Comparison of ENCODE assay signal across 18 cellular contexts in the genomic region with DNA sequence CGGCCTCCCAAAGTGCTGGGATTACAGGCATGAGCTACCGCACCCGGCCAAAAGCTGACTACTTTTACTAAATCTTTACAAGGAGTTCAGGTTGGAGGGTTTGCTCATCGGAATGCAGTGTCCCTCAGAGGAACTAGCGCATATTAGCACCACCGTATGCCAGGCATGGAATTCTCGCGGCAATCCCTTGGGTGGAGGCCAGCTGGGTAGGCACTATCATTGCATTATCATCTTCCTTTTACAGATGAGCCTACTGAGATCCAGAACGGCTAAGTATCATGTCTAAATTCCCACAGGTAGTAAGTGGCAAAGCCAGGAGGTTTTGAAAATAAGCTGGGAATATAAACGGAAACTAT. TPM values are rescaled to one million over a fixed set of nuclear protein-coding genes. Genes with fewer than 3 reads are reported as not detected.
A peak's percentile ranks its signal among the peaks of the same experiment; 100 is the strongest.
DNase-seq lines count a peak whose midpoint lies in the region; ATAC-seq and TF ChIP-seq lines count a peak whose summit lies in the region.
"Had no signal": no experiment of that assay in that cellular context is flagged by ENCODE, and none has a peak within 500 bp of the region (broad histone marks: within the 10 kb centered on the region; RNA-seq: fewer than 3 reads in every experiment).

No MANE protein-coding gene starts in this region.

- H3K4me3 ChIP-seq in mammary epithelial cell (replicated peaks in 1 of 3; ENCODE audit: insufficient read depth in 1 of 3, low read depth in 2 of 3, low read length in 3 of 3) = peak overlapping the region in 1 of 3 experiments; percentile 7
- peak overlapping the region; percentile 33; the same call in 1 of the 2 replicates for H3K4me3 ChIP-seq in iPS-20b (ENCODE audit: low read length)
- H3K4me3 ChIP-seq: MG63 had no signal

- H3K27me3 Mint-ChIP-seq in MCF 10A (ENCODE audit: insufficient read depth, unreplicated experiment) = no peaks in the 10 kb centered on the region
- H3K27me3 Mint-ChIP-seq in progenitor cell of endocrine pancreas = peaks cover 47% of the 10 kb centered on the region
- peaks cover 0 to 46% of the 10 kb centered on the region in 2 donors for H3K27me3 Mint-ChIP-seq in T-cell

- H3K9ac ChIP-seq in mammary epithelial cell (ENCODE audit: insufficient read depth, low read length) (no peak overlapping the region), iPS-20b (ENCODE audit: low read depth, low read length) (no peak overlapping the region)

- WGBS in mammary epithelial cell (ENCODE audit: low coverage, missing lambda C conversion rate) = 44% methylated on average over 10 of the region's 10 CpGs

- H3K27me3 ChIP-seq in mammary epithelial cell (ENCODE audit: insufficient read depth, low read length) (no peaks in the 10 kb centered on the region), iPS-20b (ENCODE audit: insufficient read depth, low read length) (no peaks in the 10 kb centered on the region; the same call in 1 of the 2 replicates)
- H3K27me3 ChIP-seq: MG63 had no signal

- H3K27ac Mint-ChIP-seq in MCF 10A (ENCODE audit: low read depth, unreplicated experiment) (no peak overlapping the region), progenitor cell of endocrine pancreas (no peak overlapping the region), T-cell (no peak overlapping the region)

- ATAC-seq in T-cell (replicated peaks in 1 of 4) = no peak

- BruUV-seq in mammary epithelial cell (replicated peaks; lab: Mats Ljungman, UMichigan) (no TSS peak), MCF 10A (replicated peaks; lab: Mats Ljungman, UMichigan) (no TSS peak)

- DNase-seq in mammary epithelial cell (no peak), MCF 10A (ENCODE audit: unreplicated experiment) (no peak), M059J (ENCODE audit: low read depth) (peak; percentile 2), progenitor cell of endocrine pancreas (ENCODE audit: low spot score, unreplicated experiment) (no peak), mucosa of gallbladder (ENCODE audit: low spot score) (no peak), NCI-H82 treated with DMSO at 0.1 percent for 48 hours (lab: John Stamatoyannopoulos, UW; ENCODE audit: unreplicated experiment) (no peak), T-cell (no peak)
- DNase-seq: DMS79 treated with DMSO at 0.1 percent for 48 hours, KBM-7, MG63, NCI-H1105, NCI-H187, NCI-H446 treated with DMSO at 0.1 percent for 48 hours, NCI-H774 had no signal

- dilution Hi-C loops in mammary epithelial cell (cut with HindIII; ENCODE audit: low sequenced_read_pairs) = no loop called here

- in situ Hi-C loops in mammary epithelial cell (cut with MboI; ENCODE audit: low sequenced_read_pairs in 2 of 2) = no loop called here

- TF ChIP-seq CTCF in mammary epithelial cell (conservative IDR thresholded peaks at IDR 0.05 in 1 of 2, IDR thresholded peaks at IDR 0.05 in 1 of 2; ENCODE audit: extremely low read depth in 1 of 2, insufficient read depth in 1 of 2, low read depth in 1 of 2, low read length in 2 of 2) (no peak), MCF 10A (IDR thresholded peaks at IDR 0.05; ENCODE audit: unreplicated experiment) (no peak), progenitor cell of endocrine pancreas (IDR thresholded peaks at IDR 0.05; ENCODE audit: unreplicated experiment) (no peak)

- CTCF ChIA-PET in mammary epithelial cell (lab: Charles Lee; ENCODE audit: low non-redundant PET) (no interaction called here), MCF 10A (lab: Yijun Ruan, JAX) (interaction anchor here (0.8 kb wide), 1 partner anchor 1673 kb away, joined by 4 read pairs; no protein-coding TSS in a partner anchor), T-cell (lab: Charles Lee) (interaction anchor here in 1 of 2 donors (0.6 kb wide), 1 partner anchor 610 kb away, joined by 3 read pairs; no protein-coding TSS in a partner anchor)

- H3K4me3 Mint-ChIP-seq in MCF 10A (ENCODE audit: unreplicated experiment) (no peak overlapping the region), progenitor cell of endocrine pancreas (ENCODE audit: low read depth) (peak overlapping the region; percentile 70), T-cell (no peak overlapping the region)

- no peaks in the 10 kb centered on the region for H3K36me3 ChIP-seq in mammary epithelial cell (ENCODE audit: insufficient read depth, low read length)
- H3K36me3 ChIP-seq in iPS-20b (ENCODE audit: insufficient read depth, low read depth, low read length) = no peaks in the 10 kb centered on the region
- H3K36me3 ChIP-seq: MG63 had no signal

- H3K79me2 ChIP-seq in mammary epithelial cell (ENCODE audit: insufficient read depth, low read length) = no peaks in the 10 kb centered on the region

- H2AFZ ChIP-seq in mammary epithelial cell (ENCODE audit: low read depth, low read length) = peak overlapping the region; percentile 82

- H3K9me3 Mint-ChIP-seq in MCF 10A (ENCODE audit: unreplicated experiment) (peaks cover 10% of the 10 kb centered on the region), progenitor cell of endocrine pancreas (ENCODE audit: low read depth) (peaks cover 3% of the 10 kb centered on the region), T-cell (peaks cover 0 to 3% (median 0%) of the 10 kb centered on the region in 3 donors)

- intact Hi-C loops in mammary epithelial cell (cut with micrococcal nuclease) = loop anchor here (10.0 kb wide), 1 partner anchor 1197 kb away; no protein-coding TSS in a partner anchor
- intact Hi-C loops in MCF 10A (cut with micrococcal nuclease) = loop anchor here (2.0 to 10.0 kb wide), 3 partner anchors 407 to 1214 kb away; no protein-coding TSS in a partner anchor

- H3K4me1 Mint-ChIP-seq in MCF 10A (ENCODE audit: insufficient read depth, unreplicated experiment) (no peaks in the 10 kb centered on the region), progenitor cell of endocrine pancreas (ENCODE audit: low read depth) (no peaks in the 10 kb centered on the region), T-cell (peaks cover 2 to 6% (median 2%) of the 10 kb centered on the region in 3 donors)

- H3K36me3 Mint-ChIP-seq in MCF 10A (ENCODE audit: insufficient read depth, unreplicated experiment) = no peaks in the 10 kb centered on the region
- H3K36me3 Mint-ChIP-seq in progenitor cell of endocrine pancreas (ENCODE audit: insufficient read depth) = no peaks in the 10 kb centered on the region
- H3K36me3 Mint-ChIP-seq in T-cell = no peaks in the 10 kb centered on the region

- H3K9me3 ChIP-seq in mammary epithelial cell (replicated peaks; ENCODE audit: insufficient read depth, low read length) (peaks cover 5% of the 10 kb centered on the region), iPS-20b (ENCODE audit: insufficient read depth, low read depth, low read length) (no peaks in the 10 kb centered on the region)
- H3K9me3 ChIP-seq: MG63 had no signal

- no peaks in the 10 kb centered on the region for H4K20me1 ChIP-seq in mammary epithelial cell (ENCODE audit: insufficient read depth, low read length)

- POLR2A ChIA-PET in MCF 10A (lab: Yijun Ruan, JAX) = no interaction called here
- POLR2A ChIA-PET in T-cell (lab: Charles Lee) = no interaction called here

- H3K27ac ChIP-seq in mammary epithelial cell (ENCODE audit: insufficient read depth, low read depth, low read length) (no peak overlapping the region), iPS-20b (ENCODE audit: low read length) (no peak overlapping the region)
- H3K27ac ChIP-seq: C4-2B had no signal

- no peaks in the 10 kb centered on the region for H3K4me1 ChIP-seq in mammary epithelial cell (ENCODE audit: insufficient read depth, low read length)
- no peaks in the 10 kb centered on the region for H3K4me1 ChIP-seq in iPS-20b (ENCODE audit: insufficient read depth, low read length)

- peak overlapping the region; percentile 61 for H3K4me2 ChIP-seq in mammary epithelial cell (ENCODE audit: insufficient read depth, low read depth, low read length)

RNA-seq across cellular contexts. Expression of a gene that starts 6.1 kb away (rescaled TPM):
- not detected for total RNA-seq in mammary epithelial cell
- not detected for polyA plus RNA-seq in mammary epithelial cell
- polyA minus RNA-seq in mammary epithelial cell = not detected
- total RNA-seq in MCF 10A (2022) = not detected in 2 replicates
- not detected in 2 replicates for total RNA-seq in M059J (2014; rRNA removed; shearing (Covaris generic))
- not detected in 2 replicates for total RNA-seq in progenitor cell of endocrine pancreas
- total RNA-seq in mucosa of gallbladder = not detected
- not detected for total RNA-seq in T-cell
- total RNA-seq: A172, HT1080 had no signal

RNA-seq across cellular contexts. Expression of a gene that starts 38.5 kb away (rescaled TPM):
- 10 to 100 TPM; 10.8 to 25.0 TPM for total RNA-seq in mammary epithelial cell
- 6.7 TPM for polyA plus RNA-seq in mammary epithelial cell
- 10.8 TPM for polyA minus RNA-seq in mammary epithelial cell
- total RNA-seq in MCF 10A (2022) = 19.0 and 19.5 TPM in 2 replicates
- total RNA-seq in M059J (2014; rRNA removed; shearing (Covaris generic)) = 41.0 and 46.3 TPM in 2 replicates
- total RNA-seq in progenitor cell of endocrine pancreas = 36.5 and 38.3 TPM in 2 replicates
- total RNA-seq in mucosa of gallbladder = 9.3 TPM
- 10 to 100 TPM; 18.4 to 27.1 (median 23.1) TPM for total RNA-seq in T-cell
